In the genomic region with DNA sequence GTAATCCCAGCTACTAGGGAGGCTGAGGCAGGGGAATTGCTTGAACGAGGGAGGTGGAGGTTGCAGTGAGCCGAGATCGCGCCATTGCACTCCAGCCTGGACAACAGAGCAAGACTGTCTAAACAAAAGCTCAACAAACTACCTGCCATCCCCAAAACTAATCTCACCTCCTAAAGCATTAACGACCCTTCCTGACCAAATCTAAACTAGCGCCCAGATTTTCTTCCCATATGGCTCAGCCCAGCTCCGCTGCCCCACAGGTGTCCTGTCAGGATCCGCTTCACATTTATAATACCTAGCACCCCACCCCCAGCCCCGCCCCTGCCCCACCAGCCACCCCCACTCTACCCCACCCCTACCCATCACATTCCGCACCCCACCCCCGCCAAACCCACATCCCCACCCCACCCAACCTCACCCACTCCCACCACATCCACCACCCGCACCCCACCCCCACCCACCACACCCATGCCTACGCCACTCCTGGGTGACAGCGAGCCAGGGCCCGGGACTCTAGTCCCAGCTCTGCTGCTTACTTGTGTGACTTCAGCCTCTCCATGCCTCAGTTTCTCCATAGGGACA, we compare ENCODE assay signal across 8 cellular contexts. TPM values are rescaled to one million over a fixed set of nuclear protein-coding genes. Genes with fewer than 3 reads are reported as not detected.
DNase-seq lines count a peak whose midpoint lies in the region; ATAC-seq, FAIRE-seq and TF ChIP-seq lines count a peak whose summit lies in the region.

No MANE protein-coding gene starts in this region.

- TF ChIP-seq CTCF in GM12875 (IDR thresholded peaks at IDR 0.05; ENCODE audit: borderline replicate concordance, insufficient read depth, low read depth, low read length): no peak
- no peak for TF ChIP-seq CTCF in H9 (conservative IDR thresholded peaks at IDR 0.05)
- TF ChIP-seq CTCF in RWPE2 (IDR thresholded peaks at IDR 0.05; ENCODE audit: poor library complexity, severe bottlenecking): no peak
- no peak for TF ChIP-seq CTCF in vagina (IDR thresholded peaks at IDR 0.05)

- H2BK15ac ChIP-seq in H9 (ENCODE audit: low read depth, low read length) (no peak overlapping the region), mesendoderm (replicated peaks; ENCODE audit: low read depth) (no peak overlapping the region)

- no peak overlapping the region for H2BK20ac ChIP-seq in H9 (ENCODE audit: low read depth, low read length, poor library complexity, severe bottlenecking)

- no peak for TF ChIP-seq POLR2A in vagina (IDR thresholded peaks at IDR 0.05)

- H3K27ac ChIP-seq in H9 (ENCODE audit: insufficient read length, low read depth, low read length) (no peak overlapping the region), RWPE2 (ENCODE audit: poor library complexity, severe bottlenecking) (peak overlapping the region; percentile 52), caudate nucleus (ENCODE audit: low read depth, low read length) (peak overlapping the region; percentile 30), mesendoderm (ENCODE audit: low read depth, low read length) (no peak overlapping the region), vagina (peak overlapping the region; percentile 90)

- H3K9ac ChIP-seq in H9 (ENCODE audit: extremely low read depth, insufficient read length, low read length) (no peak overlapping the region), mesendoderm (ENCODE audit: low read length) (peak overlapping the region; percentile 83)

- FAIRE-seq in GM19239 (lab: Jason Lieb, UNC): no peak

- H3K56ac ChIP-seq in H9 (ENCODE audit: insufficient read length, low read depth, low read length): no peak overlapping the region
- H3K56ac ChIP-seq in mesendoderm (ENCODE audit: low read length): peak overlapping the region; percentile 85

- peaks cover 24 to 32% of the 10 kb centered on the region in 2 experiments for H3K4me1 Mint-ChIP-seq in H9

- no peak overlapping the region for H4K8ac ChIP-seq in H9 (replicated peaks; ENCODE audit: insufficient read length, low read depth, low read length)
- H4K8ac ChIP-seq in mesendoderm (ENCODE audit: low read depth, low read length): no peak overlapping the region

- no peak overlapping the region for H2AFZ ChIP-seq in H9 (ENCODE audit: low read length)

- H3K4me3 Mint-ChIP-seq in H9: peak overlapping the region; percentile 74 to 75

- H2BK12ac ChIP-seq in H9 (ENCODE audit: insufficient read length, low read depth, low read length): no peak overlapping the region

- H3K27me3 Mint-ChIP-seq in H9 (ENCODE audit: low read depth): no peaks in the 10 kb centered on the region

- H3K9me3 Mint-ChIP-seq in H9: no peaks in the 10 kb centered on the region

- H2BK5ac ChIP-seq in H9 (ENCODE audit: insufficient read length, low read length) (no peak overlapping the region), mesendoderm (ENCODE audit: low read length) (no peak overlapping the region)

- H3K14ac ChIP-seq in H9 (ENCODE audit: insufficient read depth, low read length): no peak overlapping the region

- no peak overlapping the region for H3K27ac Mint-ChIP-seq in H9

- H3K79me2 ChIP-seq in H9 (ENCODE audit: insufficient read depth, low read length) (no peaks in the 10 kb centered on the region), mesendoderm (ENCODE audit: control insufficient read depth, insufficient read depth, low read length) (no peaks in the 10 kb centered on the region)

- H3K4ac ChIP-seq in H9 (ENCODE audit: low read depth, low read length) (no peak overlapping the region), mesendoderm (ENCODE audit: low read depth, low read length) (no peak overlapping the region)

- H2AK5ac ChIP-seq in H9 (ENCODE audit: insufficient read length, low read length): no peak overlapping the region
- no peak overlapping the region for H2AK5ac ChIP-seq in mesendoderm (ENCODE audit: low read length)

- no peaks in the 10 kb centered on the region for H4K20me1 ChIP-seq in H9 (ENCODE audit: control insufficient read depth, insufficient read depth, insufficient read length)

- H4K91ac ChIP-seq in H9 (ENCODE audit: insufficient read length, low read depth, low read length): no peak overlapping the region

- H3T11ph ChIP-seq in H9 (ENCODE audit: low read length): no peak overlapping the region

- peak; percentile 16 for ATAC-seq in RWPE2 (ENCODE audit: low read depth)

- no CpG with 5 or more reads among the region's 15 CpGs for whole genome bisulfite sequencing in H9 (ENCODE audit: extremely low coverage, insufficient read length, low lambda C conversion rate)
- no CpG with 5 or more reads among the region's 15 CpGs for WGBS in mesendoderm (ENCODE audit: extremely low coverage, insufficient coverage, low lambda C conversion rate)

- H3K9me3 ChIP-seq in H9 (ENCODE audit: control insufficient read depth, low read depth, low read length) (no peaks in the 10 kb centered on the region), RWPE2 (ENCODE audit: severe bottlenecking) (no peaks in the 10 kb centered on the region), vagina (no peaks in the 10 kb centered on the region)

- no peaks in the 10 kb centered on the region for H3K4me1 ChIP-seq in H9 (ENCODE audit: insufficient read depth, low read length)
- H3K4me1 ChIP-seq in RWPE2 (ENCODE audit: insufficient read depth, poor library complexity, severe bottlenecking): no peaks in the 10 kb centered on the region
- peaks cover 8% of the 10 kb centered on the region for H3K4me1 ChIP-seq in mesendoderm (ENCODE audit: control insufficient read depth, low read depth, low read length)
- H3K4me1 ChIP-seq in vagina: peaks cover 33% of the 10 kb centered on the region

- H3K79me1 ChIP-seq in H9 (ENCODE audit: insufficient read depth, low read depth, low read length, poor library complexity, severe bottlenecking) (no peaks in the 10 kb centered on the region), mesendoderm (ENCODE audit: low read length) (peaks cover 2% of the 10 kb centered on the region)

- no peak overlapping the region for H4K5ac ChIP-seq in H9 (ENCODE audit: insufficient read length, low read depth, low read length)
- H4K5ac ChIP-seq in mesendoderm (ENCODE audit: low read length): no peak overlapping the region

- no peaks in the 10 kb centered on the region for H3K36me3 ChIP-seq in RWPE2 (ENCODE audit: low read depth)
- no peaks in the 10 kb centered on the region for H3K36me3 ChIP-seq in mesendoderm (ENCODE audit: control insufficient read depth, insufficient read depth, low read length)
- H3K36me3 ChIP-seq in vagina: no peaks in the 10 kb centered on the region

- H2BK120ac ChIP-seq in H9 (ENCODE audit: low read depth, low read length, poor library complexity, severe bottlenecking): no peak overlapping the region
- no peak overlapping the region for H2BK120ac ChIP-seq in mesendoderm (ENCODE audit: low read depth, low read length)

- H3K23me2 ChIP-seq in H9 (ENCODE audit: insufficient read length, low read depth, low read length, poor library complexity, severe bottlenecking): peaks cover 4% of the 10 kb centered on the region

- H3K36me3 Mint-ChIP-seq in H9 (ENCODE audit: insufficient read depth in 1 of 3, low read depth in 3 of 3): no peaks in the 10 kb centered on the region; a peak in 2 of 7 replicates

- intact Hi-C loops in vagina (cut with DNase I): loop anchor here (2.0 to 10.0 kb wide), 2 partner anchors 50 to 104 kb away; a partner anchor contains a TSS

- H3K23ac ChIP-seq in H9 (ENCODE audit: insufficient read length, low read depth, low read length) (no peak overlapping the region), mesendoderm (ENCODE audit: low read length) (no peak overlapping the region)

- no peak overlapping the region for H3K18ac ChIP-seq in H9 (ENCODE audit: insufficient read length, low read depth, low read length)
- peak overlapping the region; percentile 98 for H3K18ac ChIP-seq in mesendoderm (ENCODE audit: low read length)

- no peak for DNase-seq in H9
- no peak for DNase-seq in RWPE2 (ENCODE audit: low spot score)
- peak in 6 of 61 donors; percentile 31 to 71 (median 57) for DNase-seq in caudate nucleus (lab: John Stamatoyannopoulos, UW)
- no peak for DNase-seq in mesendoderm
- DNase-seq in vagina (ENCODE audit: extremely low spot score in 2 of 2): no peak
- no peak for DNase-seq in NCI-H226
- no peak for DNase-seq in GM19239 (ENCODE audit: insufficient read length, low spot score)

- H3K27me3 ChIP-seq in H9 (ENCODE audit: insufficient read depth, low read length) (no peaks in the 10 kb centered on the region), RWPE2 (ENCODE audit: insufficient read depth, poor library complexity, severe bottlenecking) (no peaks in the 10 kb centered on the region), mesendoderm (ENCODE audit: insufficient read depth, low read length, poor library complexity) (no peaks in the 10 kb centered on the region), vagina (no peaks in the 10 kb centered on the region)

- H3K4me3 ChIP-seq in GM12875 (ENCODE audit: low read depth, low read length) (peak overlapping the region; percentile 63), RWPE2 (ENCODE audit: severe bottlenecking) (peak overlapping the region; percentile 97), mesendoderm (ENCODE audit: low read length) (peak overlapping the region; percentile 76), vagina (peak overlapping the region; percentile 81 to 92)

- H3K4me2 ChIP-seq in H9 (ENCODE audit: insufficient read depth, insufficient read length, low read length): peak overlapping the region; percentile 35
- H3K4me2 ChIP-seq in mesendoderm (ENCODE audit: low read length): peak overlapping the region; percentile 83

RNA-seq across cellular contexts. Expression of a gene that starts 0.6 kb away (rescaled TPM):
- total RNA-seq in H9 (2021) (17.2 and 17.5 TPM in 2 replicates), vagina (14.2 TPM)
- 10.9 TPM for polyA plus RNA-seq in mesendoderm (2013, experiment 1 of 2)
- polyA plus RNA-seq in mesendoderm (2013, experiment 2 of 2): 10.9 TPM

RNA-seq across cellular contexts. Expression of a gene that starts 49.2 kb away (rescaled TPM):
- 4.9 and 5.0 TPM in 2 replicates for total RNA-seq in H9 (2021)
- polyA plus RNA-seq in mesendoderm (2013, experiment 1 of 2): 3.0 TPM
- polyA plus RNA-seq in mesendoderm (2013, experiment 2 of 2): 3.7 TPM
- total RNA-seq in vagina: 37.1 TPM

Comparison
In these comparisons a context has a peak if more than half of its experiments do, and no peak if none do; other contexts are left out.
1. H3K27ac ChIP-seq: peak in RWPE2 (single experiment), caudate nucleus (single experiment) and vagina (single experiment); none in H9 (single experiment) and mesendoderm (single experiment).
2. Peak in every context shown above with its lines, with median percentiles within 50 percentile points of each other: H3K4me3 ChIP-seq.